12 cellular contexts compared by ENCODE assay signal in genomic region chr15:69604050-69604378, GRCh38.
DNase-seq lines count a peak whose midpoint lies in the region; ATAC-seq, FAIRE-seq and TF ChIP-seq lines count a peak whose summit lies in the region.
"Had no signal": no experiment of that assay in that cellular context is flagged by ENCODE, and none has a peak within 500 bp of the region (broad histone marks: within the 10 kb centered on the region; RNA-seq: fewer than 3 reads in every experiment).

No MANE protein-coding gene starts in this region.

- peak; percentile 33; the same call in 1 of the 2 replicates for TF ChIP-seq CTCF in OCI-LY3 (IDR thresholded peaks at IDR 0.05; ENCODE audit: low read depth, low read length)
- TF ChIP-seq CTCF in keratinocyte (optimal IDR thresholded peaks at IDR 0.05 in 1 of 3, IDR thresholded peaks at IDR 0.05 in 1 of 3, conservative IDR thresholded peaks at IDR 0.05 in 1 of 3; ENCODE audit: extremely low read depth in 1 of 3, insufficient read depth in 2 of 3, low read length in 3 of 3), result peak; percentile 27 to 59 (median 49)

- no peaks in the 10 kb centered on the region for H3K79me2 ChIP-seq in OCI-LY3 (ENCODE audit: low read length)
- H3K79me2 ChIP-seq in keratinocyte (ENCODE audit: control insufficient read depth, insufficient read depth, low read length), result no peaks in the 10 kb centered on the region

- no peak for FAIRE-seq in keratinocyte (lab: Jason Lieb, UNC)
- FAIRE-seq: endothelial cell of umbilical vein, TTC549 had no signal

- DNase-seq in DMS153 (lab: John Stamatoyannopoulos, UW) (peak; percentile 79), keratinocyte (ENCODE audit: low read depth, low spot score) (no peak)
- DNase-seq in Jurkat, Clone E6-1 (ENCODE audit: low read depth, low spot score), result peak; percentile 9
- DNase-seq in activated CD4-positive, CD25-positive, alpha-beta regulatory T cell (lab: John Stamatoyannopoulos, UW), result no peak
- no peak for DNase-seq in stimulated activated CD4-positive, alpha-beta T cell treated with anti-CD3 and anti-CD28 coated beads, Interleukin-4, amount 100 ng/mL, for 4 hours
- DNase-seq: EL; stimulated activated naive CD4-positive, alpha-beta T cell had no signal

- no peak overlapping the region for H3K27ac ChIP-seq in OCI-LY3 (ENCODE audit: low read length)
- no peak overlapping the region for H3K27ac ChIP-seq in keratinocyte (ENCODE audit: control insufficient read depth, insufficient read depth, low read length)

- H3K9me3 ChIP-seq in OCI-LY3 (ENCODE audit: insufficient read depth, low read length) (no peaks in the 10 kb centered on the region), keratinocyte (ENCODE audit: control insufficient read depth, low read depth, low read length) (no peaks in the 10 kb centered on the region)

- H3K4me1 ChIP-seq in OCI-LY3 (ENCODE audit: low read length), result no peaks in the 10 kb centered on the region
- no peaks in the 10 kb centered on the region for H3K4me1 ChIP-seq in keratinocyte (ENCODE audit: control insufficient read depth, extremely low read depth, insufficient read depth, low read length)

- no peaks in the 10 kb centered on the region for H3K36me3 ChIP-seq in OCI-LY3 (replicated peaks; ENCODE audit: low read depth, low read length)
- H3K36me3 ChIP-seq in keratinocyte (ENCODE audit: control insufficient read depth in 2 of 2, extremely low read depth in 1 of 2, insufficient read depth in 2 of 2, low read length in 2 of 2), result no peaks in the 10 kb centered on the region

- H2AFZ ChIP-seq in OCI-LY3 (ENCODE audit: low read depth, low read length), result no peak overlapping the region
- H2AFZ ChIP-seq in keratinocyte (ENCODE audit: control insufficient read depth, low read length), result no peak overlapping the region

- no peak overlapping the region for H3K4me3 ChIP-seq in Jurkat, Clone E6-1 (ENCODE audit: low read length)
- H3K4me3 ChIP-seq in OCI-LY3 (ENCODE audit: low read length) (no peak overlapping the region), keratinocyte (ENCODE audit: control insufficient read depth in 2 of 3, extremely low read depth in 1 of 3, insufficient read depth in 2 of 3, low read depth in 1 of 3, low read length in 3 of 3) (no peak overlapping the region)

- ATAC-seq in GM21423 (IDR thresholded peaks at IDR 0.05; ENCODE audit: unreplicated experiment) (no peak), GM21529 (IDR thresholded peaks at IDR 0.05; ENCODE audit: unreplicated experiment) (no peak)

- H3K4me2 ChIP-seq in OCI-LY3 (ENCODE audit: low read length), result no peak overlapping the region
- H3K4me2 ChIP-seq in keratinocyte (ENCODE audit: control insufficient read depth, extremely low read depth, insufficient read depth, low read depth, low read length), result no peak overlapping the region

- H3K9ac ChIP-seq in OCI-LY3 (ENCODE audit: low read length), result no peak overlapping the region
- H3K9ac ChIP-seq in keratinocyte (ENCODE audit: control insufficient read depth, extremely low read depth, insufficient read depth, low read length), result no peak overlapping the region

- dilution Hi-C loops in keratinocyte (cut with MboI; ENCODE audit: extremely low pct_ligation_motif_present, low sequenced_read_pairs), result no loop called here

- H3K27me3 ChIP-seq in OCI-LY3 (ENCODE audit: low read depth, low read length), result peaks cover 76% of the 10 kb centered on the region
- peaks cover 58% of the 10 kb centered on the region for H3K27me3 ChIP-seq in keratinocyte (ENCODE audit: control insufficient read depth, extremely low read depth, insufficient read depth, low read length)

- H4K20me1 ChIP-seq in OCI-LY3 (ENCODE audit: insufficient read depth, low read length) (no peaks in the 10 kb centered on the region), keratinocyte (ENCODE audit: control insufficient read depth, extremely low read depth, insufficient read depth, low read length) (no peaks in the 10 kb centered on the region)

- H3K9me1 ChIP-seq in keratinocyte (ENCODE audit: control insufficient read depth, extremely low read depth, insufficient read depth, low read length), result no peaks in the 10 kb centered on the region

Comparison
In these comparisons a context has a peak if more than half of its experiments do, and no peak if none do; other contexts are left out.
1. DNase-seq: peak in DMS153 (single experiment) and Jurkat, Clone E6-1 (single experiment); none in keratinocyte (single experiment), activated CD4-positive, CD25-positive, alpha-beta regulatory T cell (0 of 4) and stimulated activated CD4-positive, alpha-beta T cell treated with anti-CD3 and anti-CD28 coated beads, Interleukin-4, amount 100 ng/mL, for 4 hours (0 of 2).